Comparison of ENCODE assay signal across 8 cellular contexts in the genomic region with DNA sequence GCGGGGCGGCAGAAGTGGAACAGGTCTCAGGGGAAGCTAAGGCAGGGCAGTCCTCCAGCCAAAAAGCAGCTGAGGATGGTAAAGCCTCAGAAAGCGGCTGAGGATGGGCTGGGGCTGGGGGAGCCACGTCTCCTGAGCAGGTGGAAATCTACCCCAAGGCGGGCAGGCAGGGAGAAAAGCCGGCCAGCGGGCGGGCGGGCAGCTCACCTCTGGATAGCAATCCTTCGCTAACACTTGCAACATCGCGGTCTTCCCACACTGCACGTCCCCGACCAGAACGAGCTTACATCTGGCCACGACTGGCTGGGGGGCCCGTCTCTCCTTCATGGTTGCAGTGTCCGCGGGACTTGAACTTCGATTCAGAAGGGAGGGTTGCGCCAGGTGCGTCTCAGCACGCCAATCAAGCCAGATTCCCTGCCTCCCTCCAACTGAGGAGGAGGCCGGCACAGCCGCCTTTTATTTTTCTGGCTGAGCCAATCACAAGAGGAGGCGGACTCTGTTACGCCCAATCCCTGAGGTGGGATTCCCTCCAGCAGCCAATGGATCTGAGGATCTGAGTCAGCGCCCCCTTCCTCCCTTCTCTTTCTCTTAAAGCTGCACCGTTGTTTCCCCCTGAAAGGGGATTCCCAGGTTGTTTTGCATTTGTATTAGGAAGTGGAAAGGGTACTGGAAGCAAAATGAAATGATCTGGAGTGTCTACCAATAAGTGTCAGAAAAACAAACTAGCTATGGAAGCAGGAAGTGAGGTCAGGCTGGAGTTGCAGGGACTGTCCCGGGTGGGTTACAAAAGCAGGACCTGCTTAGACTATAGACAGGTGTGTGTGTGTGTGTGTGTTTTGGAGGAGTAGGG. TPM values are rescaled to one million over a fixed set of nuclear protein-coding genes. Genes with fewer than 3 reads are reported as not detected.
A peak's percentile ranks its signal among the peaks of the same experiment; 100 is the strongest.
DNase-seq lines count a peak whose midpoint lies in the region; ATAC-seq and TF ChIP-seq lines count a peak whose summit lies in the region.

TSS of gene RND1 (minus strand) at position 430 of the 850 bp plus-strand sequence. CDS start at position 327, 103 bp downstream.

- H3K4me3 ChIP-seq in LNCaP clone FGC (ENCODE audit: low read depth, low read length) = peak within 1 kb of the TSS; percentile 21; the same call in 1 of the 2 replicates
- peak within 1 kb of the TSS; percentile 82 for H3K4me3 ChIP-seq in fibroblast of the aortic adventitia (ENCODE audit: low read depth, low read length)

- H3K4me3 Mint-ChIP-seq in natural killer cell treated with Interleukin-12 subunit alpha and Interleukin-12 subunit beta and Interleukin-15 and Interleukin-18, amount 100 ng/mL, for 72 hours = peak within 1 kb of the TSS; percentile 89

- peak; percentile 97 for DNase-seq in ELF-1 (ENCODE audit: low read depth, low spot score)
- peak; percentile 83 for DNase-seq in H4 (ENCODE audit: low spot score)
- DNase-seq in LNCaP clone FGC (ENCODE audit: low read depth) = peak; percentile 27
- peak; percentile 94 for DNase-seq in RWPE1 (ENCODE audit: low spot score)
- DNase-seq in activated effector memory CD4-positive, alpha-beta T cell treated with anti-CD3 and anti-CD28 coated beads, Interleukin-2, amount 50 U/mL, for 16 hours = peak; percentile 93
- DNase-seq in fibroblast of the aortic adventitia (ENCODE audit: low read depth) = peak; percentile 94
- DNase-seq in natural killer cell treated with Interleukin-12 subunit alpha and Interleukin-12 subunit beta and Interleukin-15 and Interleukin-18, amount 100 ng/mL, for 72 hours (ENCODE audit: low spot score) = peak; percentile 86
- DNase-seq in stimulated activated naive CD8-positive, alpha-beta T cell treated with anti-CD3 and anti-CD28 coated beads, Interleukin-15, Interleukin-2, amounts not matched to agents 100 U/mL and 50 U/mL, for 24 hours = peak; percentile 85

- TF ChIP-seq CTCF in LNCaP clone FGC (IDR thresholded peaks at IDR 0.05; ENCODE audit: control insufficient read depth, extremely low read depth, insufficient read depth) (no peak), RWPE1 (conservative IDR thresholded peaks at IDR 0.05; ENCODE audit: low read depth) (no peak), fibroblast of the aortic adventitia (IDR thresholded peaks at IDR 0.05; ENCODE audit: insufficient read depth, low read length) (no peak)

- H3K9me3 Mint-ChIP-seq in natural killer cell treated with Interleukin-12 subunit alpha and Interleukin-12 subunit beta and Interleukin-15 and Interleukin-18, amount 100 ng/mL, for 72 hours = no peaks in the 10 kb centered on the region

- ATAC-seq in natural killer cell treated with Interleukin-12 subunit alpha and Interleukin-12 subunit beta and Interleukin-15 and Interleukin-18, amount 100 ng/mL, for 72 hours = peak; percentile 97 to 98
- peak; percentile 96 for ATAC-seq in stimulated activated naive CD8-positive, alpha-beta T cell treated with anti-CD3 and anti-CD28 coated beads, Interleukin-15, Interleukin-2, amounts not matched to agents 100 U/mL and 50 U/mL, for 24 hours

- peak within 1 kb of the TSS; percentile 42 to 86 for H3K27ac Mint-ChIP-seq in natural killer cell treated with Interleukin-12 subunit alpha and Interleukin-12 subunit beta and Interleukin-15 and Interleukin-18, amount 100 ng/mL, for 72 hours

- POLR2A ChIA-PET in RWPE1 (lab: Yijun Ruan, JAX; ENCODE audit: low non-redundant PET) = interaction anchor here (0.6 to 1.0 kb wide), 2 partner anchors 18 to 54 kb away, joined by 3 to 9 read pairs; no protein-coding TSS in a partner anchor

- CTCF ChIA-PET in RWPE1 (lab: Yijun Ruan, JAX) = interaction anchor here (1.0 to 2.0 kb wide), 4 partner anchors 12 to 122 kb away, joined by 3 to 7 read pairs (median 7); partner anchors contain the start of gene DDX23

- peak within 1 kb of the TSS; percentile 39 for H3K27ac ChIP-seq in RWPE1

- no peaks in the 10 kb centered on the region for H3K36me3 Mint-ChIP-seq in natural killer cell treated with Interleukin-12 subunit alpha and Interleukin-12 subunit beta and Interleukin-15 and Interleukin-18, amount 100 ng/mL, for 72 hours

- peaks cover 16 to 22% of the 10 kb centered on the region in 2 donors for H3K4me1 Mint-ChIP-seq in natural killer cell treated with Interleukin-12 subunit alpha and Interleukin-12 subunit beta and Interleukin-15 and Interleukin-18, amount 100 ng/mL, for 72 hours (ENCODE audit: low read depth in 2 of 2)

- peaks cover 18 to 31% of the 10 kb centered on the region in 2 donors for H3K27me3 Mint-ChIP-seq in natural killer cell treated with Interleukin-12 subunit alpha and Interleukin-12 subunit beta and Interleukin-15 and Interleukin-18, amount 100 ng/mL, for 72 hours

RNA-seq across cellular contexts. Expression of gene RND1, which starts in this region (rescaled TPM):
- total RNA-seq in H4 (2014; rRNA removed; shearing (Covaris generic)) = 0.06 and 0.14 TPM in 2 replicates
- total RNA-seq in fibroblast of the aortic adventitia (ENCODE audit: low replicate concordance) = 0.72 TPM in 1 of 2 replicates, not detected in the other
- total RNA-seq in natural killer cell treated with Interleukin-12 subunit alpha and Interleukin-12 subunit beta and Interleukin-15 and Interleukin-18, amount 100 ng/mL, for 72 hours = 1 to 10 TPM; 3.4 to 3.7 TPM

Comparison
In these comparisons a context has a peak if more than half of its experiments do, and no peak if none do; other contexts are left out.
1. Peak in every context shown above with its lines: DNase-seq, ATAC-seq, H3K4me3 ChIP-seq and H3K27ac ChIP-seq.
2. Peak in DNase-seq in H4; RNA of the gene not detected or under 1 TPM.
3. Peak in DNase-seq and H3K4me3 ChIP-seq in fibroblast of the aortic adventitia; RNA of the gene not detected or under 1 TPM.
4. DNase-seq: peak in every context shown above with its lines; median percentile 97 in ELF-1; 94 in RWPE1; 94 in fibroblast of the aortic adventitia; 93 in activated effector memory CD4-positive, alpha-beta T cell treated with anti-CD3 and anti-CD28 coated beads, Interleukin-2, amount 50 U/mL, for 16 hours; 86 in natural killer cell treated with Interleukin-12 subunit alpha and Interleukin-12 subunit beta and Interleukin-15 and Interleukin-18, amount 100 ng/mL, for 72 hours; 85 in stimulated activated naive CD8-positive, alpha-beta T cell treated with anti-CD3 and anti-CD28 coated beads, Interleukin-15, Interleukin-2, amounts not matched to agents 100 U/mL and 50 U/mL, for 24 hours; 83 in H4; 27 in LNCaP clone FGC.